ENCODE assay signal across 14 cellular contexts in genomic region chr7:35315517-35315916, GRCh38.
A peak's percentile ranks its signal among the peaks of the same experiment; 100 is the strongest.
DNase-seq lines count a peak whose midpoint lies in the region; ATAC-seq lines count a peak whose summit lies in the region.
"Had no signal": no experiment of that assay in that cellular context is flagged by ENCODE, and none has a peak within 500 bp of the region (broad histone marks: within the 10 kb centered on the region; RNA-seq: fewer than 3 reads in every experiment).

No MANE protein-coding gene starts in this region.

- H3K36me3 Mint-ChIP-seq in immature natural killer cell = no peaks in the 10 kb centered on the region
- H3K36me3 Mint-ChIP-seq: CD8-positive, alpha-beta T cell had no signal

- DNase-seq in stimulated activated naive CD8-positive, alpha-beta T cell treated with anti-CD3 and anti-CD28 coated beads, Interleukin-15, amount 100 ng/mL, for 72 hours = no peak
- DNase-seq in stimulated activated naive CD8-positive, alpha-beta T cell treated with anti-CD3 and anti-CD28 coated beads, Interleukin-15, Interleukin-2, amounts not matched to agents 100 U/mL and 50 U/mL, for 24 hours = no peak
- peak in 2 of 3 donors; percentile 3 to 7 for DNase-seq in immature natural killer cell
- no peak for DNase-seq in NCI-H2227 treated with DMSO at 0.1 percent for 48 hours (lab: John Stamatoyannopoulos, UW)
- DNase-seq in activated naive CD4-positive, alpha-beta T cell (lab: John Stamatoyannopoulos, UW) = no peak
- DNase-seq: AML-193; Caco-2; Calu3; CD4-positive, alpha-beta T cell; CD8-positive, alpha-beta T cell; DMS79 treated with DMSO at 0.1 percent for 48 hours; GF-D8 had no signal

- no peak overlapping the region for H3K27ac Mint-ChIP-seq in stimulated activated naive CD8-positive, alpha-beta T cell treated with anti-CD3 and anti-CD28 coated beads, Interleukin-15, amount 100 ng/mL, for 72 hours
- H3K27ac Mint-ChIP-seq in immature natural killer cell = no peak overlapping the region
- H3K27ac Mint-ChIP-seq: B cell; CD4-positive, alpha-beta T cell; CD8-positive, alpha-beta T cell had no signal

- no peaks in the 10 kb centered on the region for H3K27me3 Mint-ChIP-seq in stimulated activated naive CD8-positive, alpha-beta T cell treated with anti-CD3 and anti-CD28 coated beads, Interleukin-15, amount 100 ng/mL, for 72 hours
- peaks cover 0 to 5% (median 3%) of the 10 kb centered on the region in 3 donors for H3K27me3 Mint-ChIP-seq in immature natural killer cell (ENCODE audit: low read depth in 3 of 3)

- no peaks in the 10 kb centered on the region for H3K4me1 Mint-ChIP-seq in stimulated activated naive CD8-positive, alpha-beta T cell treated with anti-CD3 and anti-CD28 coated beads, Interleukin-15, amount 100 ng/mL, for 72 hours
- no peaks in the 10 kb centered on the region for H3K4me1 Mint-ChIP-seq in immature natural killer cell
- H3K4me1 Mint-ChIP-seq: B cell had no signal

- H3K9me3 Mint-ChIP-seq in stimulated activated naive CD8-positive, alpha-beta T cell treated with anti-CD3 and anti-CD28 coated beads, Interleukin-15, amount 100 ng/mL, for 72 hours = no peaks in the 10 kb centered on the region
- H3K9me3 Mint-ChIP-seq in immature natural killer cell = no peaks in the 10 kb centered on the region
- H3K9me3 Mint-ChIP-seq: CD4-positive, alpha-beta T cell; CD8-positive, alpha-beta T cell had no signal

- peak; percentile 51 for ATAC-seq in stimulated activated naive CD8-positive, alpha-beta T cell treated with anti-CD3 and anti-CD28 coated beads, Interleukin-15, amount 100 ng/mL, for 72 hours
- no peak for ATAC-seq in stimulated activated naive CD8-positive, alpha-beta T cell treated with anti-CD3 and anti-CD28 coated beads, Interleukin-15, Interleukin-2, amounts not matched to agents 100 U/mL and 50 U/mL, for 24 hours
- ATAC-seq: A549; CD8-positive, alpha-beta T cell had no signal

- H3K4me3 Mint-ChIP-seq in stimulated activated naive CD8-positive, alpha-beta T cell treated with anti-CD3 and anti-CD28 coated beads, Interleukin-15, amount 100 ng/mL, for 72 hours = no peak overlapping the region
- H3K4me3 Mint-ChIP-seq in immature natural killer cell = no peak overlapping the region
- H3K4me3 Mint-ChIP-seq: B cell; CD4-positive, alpha-beta T cell; CD8-positive, alpha-beta T cell had no signal

Comparison
In these comparisons a context has a peak if more than half of its experiments do, and no peak if none do; other contexts are left out.
1. DNase-seq: peak in immature natural killer cell (2 of 3); none in stimulated activated naive CD8-positive, alpha-beta T cell treated with anti-CD3 and anti-CD28 coated beads, Interleukin-15, amount 100 ng/mL, for 72 hours (0 of 2), stimulated activated naive CD8-positive, alpha-beta T cell treated with anti-CD3 and anti-CD28 coated beads, Interleukin-15, Interleukin-2, amounts not matched to agents 100 U/mL and 50 U/mL, for 24 hours (single experiment), NCI-H2227 treated with DMSO at 0.1 percent for 48 hours (single experiment) and activated naive CD4-positive, alpha-beta T cell (0 of 4).